In the genomic region with DNA sequence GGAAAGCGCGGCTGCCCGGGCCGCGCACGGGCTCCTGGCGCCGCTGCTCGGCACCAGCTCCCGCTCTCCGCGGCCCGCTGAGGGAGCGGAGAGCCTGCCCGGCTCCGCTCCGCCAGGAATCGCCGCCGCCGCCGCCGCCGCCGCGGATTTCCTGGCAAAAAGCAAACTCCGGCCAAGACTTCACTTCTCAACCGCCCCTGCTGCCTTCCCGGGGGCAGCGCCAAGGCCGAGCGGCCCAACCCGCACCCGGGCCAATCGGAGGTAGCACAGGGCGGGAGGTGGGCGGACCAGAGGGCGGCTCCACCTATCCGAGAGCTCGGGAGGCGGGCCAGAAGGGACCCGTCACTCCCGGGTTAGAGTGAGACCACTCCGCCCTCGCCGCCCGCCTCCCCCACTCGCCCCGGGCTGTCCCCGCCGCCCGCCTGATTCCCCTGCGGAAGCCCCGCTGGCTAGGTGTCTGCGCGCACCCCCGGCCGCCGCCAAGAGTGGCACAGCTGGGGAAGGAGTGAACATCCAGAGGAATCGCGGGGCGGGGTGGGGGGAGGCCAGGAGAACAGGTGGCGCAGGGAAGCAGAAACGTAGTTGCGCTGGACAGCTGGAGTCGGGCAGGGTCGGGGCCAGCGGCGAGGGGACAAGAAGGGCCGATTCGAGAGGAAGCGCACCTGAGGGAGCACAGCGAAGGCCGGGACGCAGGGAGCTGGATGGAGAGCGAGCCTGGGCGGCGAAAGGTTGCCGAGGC, we compare ENCODE assay signal across 8 cellular contexts. TPM values are rescaled to one million over a fixed set of nuclear protein-coding genes. Genes with fewer than 3 reads are reported as not detected.
A peak's percentile ranks its signal among the peaks of the same experiment; 100 is the strongest.
DNase-seq lines count a peak whose midpoint lies in the region; ATAC-seq lines count a peak whose summit lies in the region.

A gene (minus strand): TSS at position 153 of the 739 bp plus-strand sequence. CDS start 38,826 bp downstream, outside the sequence.

- peaks cover 35 to 54% (median 46%) of the 10 kb centered on the region in 3 donors for H3K4me1 Mint-ChIP-seq in IgD-negative memory B cell

- peak within 1 kb of the TSS; percentile 99 for H3K27ac ChIP-seq in epithelial cell of prostate

- H3K36me3 Mint-ChIP-seq in IgD-negative memory B cell = peaks cover 8% of the 10 kb centered on the region

- peak within 1 kb of the TSS; percentile 95 to 97 (median 97) for H3K4me3 Mint-ChIP-seq in IgD-negative memory B cell

- no peaks in the 10 kb centered on the region for H3K9me3 Mint-ChIP-seq in IgD-negative memory B cell

- no peaks in the 10 kb centered on the region for H3K27me3 Mint-ChIP-seq in IgD-negative memory B cell

- peak; percentile 87 for ATAC-seq in GM21528 (IDR thresholded peaks at IDR 0.05; ENCODE audit: low FRiP score, unreplicated experiment)

- H3K27ac Mint-ChIP-seq in IgD-negative memory B cell = peak within 1 kb of the TSS; percentile 95 to 98 (median 97)

- DNase-seq in DMS 273 treated with DMSO at 0.1 percent for 48 hours (lab: John Stamatoyannopoulos, UW) (peak; percentile 84), OCI-M1 (lab: John Stamatoyannopoulos, UW) (peak; percentile 95), activated T-cell treated with anti-CD3 and anti-CD28 coated beads for 48 hours (ENCODE audit: low read depth) (peak; percentile 97), epithelial cell of prostate (ENCODE audit: low read depth, low spot score) (peak; percentile 82), mucosa of gallbladder (ENCODE audit: low spot score) (peak; percentile 98)
- peak; percentile 96 for DNase-seq in stimulated activated CD8-positive, alpha-beta memory T cell treated with anti-CD3 and anti-CD28 coated beads, Interleukin-4, amount 100 ng/mL, for 24 hours (ENCODE audit: low read depth)

RNA-seq across cellular contexts. Expression of the gene that starts here (rescaled TPM):
- polyA plus RNA-seq in IgD-negative memory B cell = 3.9 TPM
- total RNA-seq in mucosa of gallbladder = 34.0 TPM

Comparison
In these comparisons a context has a peak if more than half of its experiments do, and no peak if none do; other contexts are left out.
1. Peak in every context shown above with its lines: DNase-seq, ATAC-seq and H3K27ac ChIP-seq.